Comparison of ENCODE assay signal across 28 cellular contexts in genomic region chr4:61195064-61195463, GRCh38. TPM values are rescaled to one million over a fixed set of nuclear protein-coding genes. Genes with fewer than 3 reads are reported as not detected.
"Had no signal": no experiment of that assay in that cellular context is flagged by ENCODE, and none has a peak within 500 bp of the region (broad histone marks: within the 10 kb centered on the region; RNA-seq: fewer than 3 reads in every experiment).

No MANE protein-coding gene starts in this region.

- DNase-seq: activated CD4-positive, alpha-beta memory T cell treated with anti-CD3 and anti-CD28 coated beads, Interleukin-2, amount 10 ng/mL, durations not matched to agents 7 days and 5 days; activated CD4-positive, alpha-beta T cell treated with anti-CD3 and anti-CD28 coated beads for 36 hours; activated CD4-positive, alpha-beta T cell treated with anti-CD3 and anti-CD28 coated beads, Interleukin-2, amount 50 U/mL, for 1 hour; activated gamma-delta T cell; activated naive CD4-positive, alpha-beta T cell treated with anti-CD3 and anti-CD28 coated beads for 36 hours; activated T-cell treated with anti-CD3 and anti-CD28 coated beads for 4 hours; activated T-cell treated with anti-CD3 and anti-CD28 coated beads, Interleukin-2, amount 50 U/mL, for 48 hours; amygdala; cerebellar nuclear complex; Kasumi-1; KBM-7; NCI-H1105 treated with DMSO at 0.1 percent for 48 hours; NCI-H1436 treated with DMSO at 0.1 percent for 48 hours; NCI-H187; NCI-H2081; NCI-H446; NCI-H524; NCI-H774; NK-92 treated with Interleukin-12 subunit alpha and Interleukin-12 subunit beta, amount 100 ng/mL, for 24 hours; Peyer's patch; SHP77 treated with DMSO at 0.1 percent for 48 hours; T-cell; T-helper 2 cell; T1000; WERI-Rb-1 had no signal

- H3K4me3 Mint-ChIP-seq: activated CD4-positive, alpha-beta memory T cell treated with anti-CD3 and anti-CD28 coated beads, Interleukin-2, amount 10 ng/mL, durations not matched to agents 7 days and 5 days; activated CD4-positive, alpha-beta T cell treated with anti-CD3 and anti-CD28 coated beads for 36 hours; activated naive CD4-positive, alpha-beta T cell treated with anti-CD3 and anti-CD28 coated beads for 36 hours; activated naive CD8-positive, alpha-beta T cell; activated T-helper 17 cell treated with anti-CD3 and anti-CD28 coated beads, Interleukin-2, amount 50 U/mL, for 72 hours; T-cell had no signal

- H3K27ac Mint-ChIP-seq: activated CD4-positive, alpha-beta memory T cell treated with anti-CD3 and anti-CD28 coated beads, Interleukin-2, amount 10 ng/mL, durations not matched to agents 7 days and 5 days; activated CD4-positive, alpha-beta T cell treated with anti-CD3 and anti-CD28 coated beads for 36 hours; activated naive CD4-positive, alpha-beta T cell treated with anti-CD3 and anti-CD28 coated beads for 36 hours; activated naive CD8-positive, alpha-beta T cell; activated T-helper 17 cell treated with anti-CD3 and anti-CD28 coated beads, Interleukin-2, amount 50 U/mL, for 72 hours; T-cell had no signal

- H3K36me3 Mint-ChIP-seq: activated naive CD8-positive, alpha-beta T cell; T-cell had no signal

- H3K4me3 ChIP-seq: Peyer's patch had no signal

- H3K4me1 Mint-ChIP-seq: activated CD4-positive, alpha-beta memory T cell treated with anti-CD3 and anti-CD28 coated beads, Interleukin-2, amount 10 ng/mL, durations not matched to agents 7 days and 5 days; activated CD4-positive, alpha-beta T cell treated with anti-CD3 and anti-CD28 coated beads for 36 hours; activated T-helper 17 cell treated with anti-CD3 and anti-CD28 coated beads, Interleukin-2, amount 50 U/mL, for 72 hours had no signal

RNA-seq across cellular contexts. Expression of gene ADGRL3, which starts 5.1 kb away (rescaled TPM):
- total RNA-seq: activated CD4-positive, alpha-beta memory T cell treated with anti-CD3 and anti-CD28 coated beads, Interleukin-2, amount 10 ng/mL, durations not matched to agents 7 days and 5 days; activated CD4-positive, alpha-beta T cell treated with anti-CD3 and anti-CD28 coated beads for 36 hours; activated CD8-positive, alpha-beta memory T cell treated with anti-CD3 and anti-CD28 coated beads for 36 hours; activated naive CD4-positive, alpha-beta T cell treated with anti-CD3 and anti-CD28 coated beads for 36 hours; activated T-helper 17 cell treated with anti-CD3 and anti-CD28 coated beads, Interleukin-2, amount 50 U/mL, for 72 hours had no signal
